In the genomic region with DNA sequence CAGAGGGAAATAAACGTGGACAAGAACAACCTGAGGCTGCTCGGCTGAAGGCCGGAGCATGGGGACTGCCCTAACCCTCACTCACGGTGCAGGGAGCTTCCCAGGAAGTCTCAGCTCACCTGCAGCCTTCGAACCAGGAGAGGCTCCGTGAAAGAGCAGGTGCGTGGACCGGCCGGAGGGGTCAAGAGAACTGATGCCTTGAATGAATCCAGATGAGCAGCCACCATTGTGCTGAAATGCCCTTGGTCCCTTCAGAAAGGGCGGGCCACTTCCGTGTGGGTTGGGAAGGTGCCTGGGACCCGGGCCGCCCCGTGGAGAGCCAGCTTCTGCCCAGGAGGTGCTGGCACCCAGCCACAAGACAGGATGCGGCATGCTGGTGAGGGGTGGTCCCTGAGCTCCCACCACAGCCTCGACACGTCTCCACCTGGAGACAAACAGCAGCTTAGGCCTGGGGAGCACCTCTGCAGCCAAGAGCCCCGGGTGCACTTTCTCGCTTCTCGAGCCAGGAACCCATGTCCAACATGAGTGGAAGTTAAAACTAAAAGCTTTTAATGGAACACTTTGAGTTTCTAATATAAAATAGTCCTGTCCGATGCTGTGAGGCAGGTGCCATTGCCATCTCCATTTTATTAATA, we compare ENCODE assay signal across 16 cellular contexts.
DNase-seq lines count a peak whose midpoint lies in the region; ATAC-seq, FAIRE-seq and TF ChIP-seq lines count a peak whose summit lies in the region.
"Had no signal": no experiment of that assay in that cellular context is flagged by ENCODE, and none has a peak within 500 bp of the region (broad histone marks: within the 10 kb centered on the region; RNA-seq: fewer than 3 reads in every experiment).

No MANE protein-coding gene starts in this region.

- H3K4me1 Mint-ChIP-seq in H9: peaks cover 34 to 38% of the 10 kb centered on the region in 2 experiments
- H3K4me1 Mint-ChIP-seq: B cell had no signal

- no peak overlapping the region for H3K4ac ChIP-seq in H9 (ENCODE audit: low read depth, low read length)

- H3T11ph ChIP-seq in H9 (ENCODE audit: low read length): no peak overlapping the region

- no peaks in the 10 kb centered on the region for H3K9me3 ChIP-seq in H9 (ENCODE audit: control insufficient read depth, low read depth, low read length)
- no peaks in the 10 kb centered on the region for H3K9me3 ChIP-seq in HepG2 (ENCODE audit: low read length)
- no peaks in the 10 kb centered on the region for H3K9me3 ChIP-seq in ascending aorta
- no peaks in the 10 kb centered on the region for H3K9me3 ChIP-seq in small intestine (ENCODE audit: control insufficient read depth, low read depth)
- H3K9me3 ChIP-seq: HAP-1 had no signal

- no peak overlapping the region for H3K56ac ChIP-seq in H9 (ENCODE audit: insufficient read length, low read depth, low read length)

- no peak overlapping the region for H3K14ac ChIP-seq in H9 (ENCODE audit: insufficient read depth, low read length)

- no peak overlapping the region for H4K5ac ChIP-seq in H9 (ENCODE audit: insufficient read length, low read depth, low read length)

- TF ChIP-seq CTCF in H9 (conservative IDR thresholded peaks at IDR 0.05): no peak
- TF ChIP-seq CTCF in HepG2 (CRISPR knock-in tag; IDR thresholded peaks at IDR 0.05): no peak
- TF ChIP-seq CTCF in ascending aorta (IDR thresholded peaks at IDR 0.05): no peak

- H4K91ac ChIP-seq in H9 (ENCODE audit: insufficient read length, low read depth, low read length): no peak overlapping the region

- TF ChIP-seq EP300 in HepG2 (IDR thresholded peaks at IDR 0.05; ENCODE audit: low read depth in 2 of 2, low read length in 2 of 2) (no peak), HepG2 (CRISPR knock-in tag; IDR thresholded peaks at IDR 0.05; ENCODE audit: borderline replicate concordance) (no peak)

- H3K4me2 ChIP-seq in H9 (ENCODE audit: insufficient read depth, insufficient read length, low read length) (no peak overlapping the region), HepG2 (ENCODE audit: low read depth, low read length) (no peak overlapping the region)

- H3K4me3 Mint-ChIP-seq in H9: no peak overlapping the region
- H3K4me3 Mint-ChIP-seq: B cell; CD4-positive, alpha-beta T cell had no signal

- no peak overlapping the region for H2BK20ac ChIP-seq in H9 (ENCODE audit: low read depth, low read length, poor library complexity, severe bottlenecking)

- intact Hi-C loops in HepG2 (cut with micrococcal nuclease; ENCODE audit: unreplicated experiment) (no loop called here), ascending aorta (cut with DNase I) (no loop called here)

- H3K9me3 Mint-ChIP-seq in H9: no peaks in the 10 kb centered on the region; a peak in 1 of 5 replicates
- H3K9me3 Mint-ChIP-seq: CD4-positive, alpha-beta T cell had no signal

- no peaks in the 10 kb centered on the region for H3K27me3 ChIP-seq in H9 (ENCODE audit: insufficient read depth, low read length)
- peaks cover 18 to 69% of the 10 kb centered on the region in 2 experiments; a peak in 4 of 5 replicates for H3K27me3 ChIP-seq in HepG2 (ENCODE audit: control insufficient read depth in 1 of 2, insufficient read depth in 2 of 2, low read length in 2 of 2)
- no peaks in the 10 kb centered on the region for H3K27me3 ChIP-seq in ascending aorta
- peaks cover 0 to 3% of the 10 kb centered on the region in 2 donors for H3K27me3 ChIP-seq in small intestine (ENCODE audit: control insufficient read depth in 2 of 2, insufficient read depth in 2 of 2, low read length in 2 of 2)

- no peaks in the 10 kb centered on the region for H4K20me1 ChIP-seq in H9 (ENCODE audit: control insufficient read depth, insufficient read depth, insufficient read length)
- no peaks in the 10 kb centered on the region for H4K20me1 ChIP-seq in HepG2 (ENCODE audit: insufficient read depth, low read length)

- H2BK15ac ChIP-seq in H9 (ENCODE audit: low read depth, low read length): no peak overlapping the region

- no peak overlapping the region for H2BK5ac ChIP-seq in H9 (ENCODE audit: insufficient read length, low read length)

- in situ Hi-C loops in HepG2 (cut with HindIII; ENCODE audit: extremely low pct_ligation_motif_present, low pct_unique_long_range_greater_than_20kb): no loop called here

- DNase-seq in H9: peak; percentile 27
- peak; percentile 43 for DNase-seq in ecto neural progenitor cell (ENCODE audit: low spot score)
- DNase-seq in HepG2 (ENCODE audit: low spot score): no peak
- DNase-seq in frontal cortex (ENCODE audit: low spot score in 2 of 2): no peak
- DNase-seq in ascending aorta (ENCODE audit: low spot score in 2 of 2): no peak
- DNase-seq in small intestine: no peak
- DNase-seq: C1 segment of cervical spinal cord; Calu3; CD4-positive, alpha-beta T cell; DMS 273 treated with DMSO at 0.1 percent for 48 hours; GOT3 had no signal

- no peak overlapping the region for H3K18ac ChIP-seq in H9 (ENCODE audit: insufficient read length, low read depth, low read length)

- POLR2A ChIA-PET in HepG2 (lab: Yijun Ruan, JAX): interaction anchor here (1.7 kb wide), 1 partner anchor 159 kb away, joined by 7 read pairs; no protein-coding TSS in a partner anchor

- H3K36me3 ChIP-seq in HepG2 (replicated peaks in 1 of 2; ENCODE audit: control insufficient read depth in 1 of 2, insufficient read depth in 2 of 2, low read length in 2 of 2) (no peaks in the 10 kb centered on the region), ascending aorta (no peaks in the 10 kb centered on the region), small intestine (ENCODE audit: control insufficient read depth in 2 of 2, insufficient read depth in 2 of 2, low read length in 2 of 2) (no peaks in the 10 kb centered on the region)
- H3K36me3 ChIP-seq: HAP-1 had no signal

- H3K79me2 ChIP-seq in H9 (ENCODE audit: insufficient read depth, low read length) (no peaks in the 10 kb centered on the region), HepG2 (ENCODE audit: insufficient read depth, low read length) (no peaks in the 10 kb centered on the region)

- H3K27ac ChIP-seq in H9 (ENCODE audit: insufficient read length, low read depth, low read length) (no peak overlapping the region), HepG2 (ENCODE audit: extremely low read length, insufficient read depth, low read length) (no peak overlapping the region), ascending aorta (no peak overlapping the region), small intestine (ENCODE audit: low read depth in 1 of 2, low read length in 1 of 2) (no peak overlapping the region)

- H3K4me1 ChIP-seq in H9 (ENCODE audit: insufficient read depth, low read length): no peaks in the 10 kb centered on the region; the same call in 1 of the 2 replicates
- peaks cover 83% of the 10 kb centered on the region for H3K4me1 ChIP-seq in HepG2 (ENCODE audit: insufficient read depth, low read length)
- no peaks in the 10 kb centered on the region for H3K4me1 ChIP-seq in ascending aorta
- H3K4me1 ChIP-seq in small intestine (ENCODE audit: control insufficient read depth in 2 of 2, insufficient read depth in 1 of 2, low read depth in 1 of 2, low read length in 1 of 2): no peaks in the 10 kb centered on the region

- no peaks in the 10 kb centered on the region for H3K79me1 ChIP-seq in H9 (ENCODE audit: insufficient read depth, low read depth, low read length, poor library complexity, severe bottlenecking)

- TF ChIP-seq POLR2A in HepG2 (IDR thresholded peaks at IDR 0.05; ENCODE audit: insufficient read depth in 1 of 2, low read depth in 2 of 2, low read length in 2 of 2): no peak

- H2AFZ ChIP-seq in H9 (ENCODE audit: low read length) (no peak overlapping the region), HepG2 (ENCODE audit: low read length) (no peak overlapping the region)

- no peaks in the 10 kb centered on the region for H3K23me2 ChIP-seq in H9 (ENCODE audit: insufficient read length, low read depth, low read length, poor library complexity, severe bottlenecking)

- no peaks in the 10 kb centered on the region; a peak in 1 of 7 replicates for H3K36me3 Mint-ChIP-seq in H9 (ENCODE audit: insufficient read depth in 1 of 3, low read depth in 3 of 3)

- H3K9ac ChIP-seq in H9 (ENCODE audit: extremely low read depth, insufficient read length, low read length) (no peak overlapping the region), HepG2 (ENCODE audit: insufficient read depth, low read depth, low read length) (no peak overlapping the region)

- FAIRE-seq in HepG2 (lab: Jason Lieb, UNC): peak; percentile 15
- FAIRE-seq in frontal cortex (lab: Jason Lieb, UNC): no peak
- FAIRE-seq in small intestine (lab: Jason Lieb, UNC): no peak
- FAIRE-seq: A204.1, HTR-8/SVneo had no signal

- WGBS in H9 (ENCODE audit: extremely low coverage, insufficient read length, low lambda C conversion rate): no CpG with 5 or more reads among the region's 21 CpGs
- 63% methylated on average over 12 of the region's 21 CpGs for WGBS in HepG2 (ENCODE audit: low lambda C conversion rate)
- 88 to 91% (median 89%) methylated on average over 19 to 21 of the region's 21 CpGs for WGBS in small intestine, 3 donors

- peak; percentile 7; the same call in 1 of the 3 replicates for ATAC-seq in HepG2
- no peak for ATAC-seq in GM18498 (IDR thresholded peaks at IDR 0.05; ENCODE audit: unreplicated experiment)

- CTCF ChIA-PET in HepG2 (lab: Yijun Ruan, JAX; ENCODE audit: low intra/inter-chr PET ratio, low total read pairs): no interaction called here

- no TSS peak for BruUV-seq in HepG2 (replicated peaks; lab: Mats Ljungman, UMichigan)

- no peak overlapping the region for H3K4me3 ChIP-seq in HepG2 (replicated peaks in 1 of 3; ENCODE audit: insufficient read depth in 1 of 3, low read depth in 2 of 3, low read length in 3 of 3)
- no peak overlapping the region for H3K4me3 ChIP-seq in ascending aorta
- no peak overlapping the region for H3K4me3 ChIP-seq in small intestine (ENCODE audit: low read depth in 1 of 2, low read length in 2 of 2)
- H3K4me3 ChIP-seq: HAP-1 had no signal

- no peak overlapping the region for H2AK5ac ChIP-seq in H9 (ENCODE audit: insufficient read length, low read length)

- H3K23ac ChIP-seq in H9 (ENCODE audit: insufficient read length, low read depth, low read length): no peak overlapping the region

- no peak overlapping the region for H3K27ac Mint-ChIP-seq in H9
- H3K27ac Mint-ChIP-seq: B cell; CD4-positive, alpha-beta T cell had no signal

- H3K27me3 Mint-ChIP-seq in H9 (ENCODE audit: low read depth): peaks cover 14% of the 10 kb centered on the region

- no peak overlapping the region for H4K8ac ChIP-seq in H9 (replicated peaks; ENCODE audit: insufficient read length, low read depth, low read length)

- H2BK12ac ChIP-seq in H9 (ENCODE audit: insufficient read length, low read depth, low read length): no peak overlapping the region

- TF ChIP-seq RAD21 in HepG2 (CRISPR knock-in tag; IDR thresholded peaks at IDR 0.05): no peak

- H2BK120ac ChIP-seq in H9 (ENCODE audit: low read depth, low read length, poor library complexity, severe bottlenecking): no peak overlapping the region

TF ChIP-seq in HepG2, 621 proteins besides CTCF, POLR2A, EP300 and RAD21:
- TF ChIP-seq FOSL2 (CRISPR knock-in tag; IDR thresholded peaks at IDR 0.05) (no peak), MZF1 (CRISPR knock-in tag; IDR thresholded peaks at IDR 0.05; ENCODE audit: borderline replicate concordance) (no peak), KDM5B (CRISPR knock-in tag; IDR thresholded peaks at IDR 0.05; ENCODE audit: borderline replicate concordance) (no peak), ZNF766 (CRISPR knock-in tag; IDR thresholded peaks at IDR 0.05; ENCODE audit: borderline replicate concordance) (no peak), ZNF263 (CRISPR knock-in tag; IDR thresholded peaks at IDR 0.05) (peak; percentile 55; the same call in 1 of the 2 replicates)
TF ChIP-seq in HepG2: peak in this region for 1.

Comparison
In these comparisons a context has a peak if more than half of its experiments do, and no peak if none do; other contexts are left out.
1. DNase-seq: peak in H9 (single experiment) and ecto neural progenitor cell (single experiment); none in HepG2 (single experiment), frontal cortex (0 of 2), ascending aorta (0 of 2) and small intestine (single experiment).